2 cellular contexts compared by ENCODE assay signal in the genomic region with DNA sequence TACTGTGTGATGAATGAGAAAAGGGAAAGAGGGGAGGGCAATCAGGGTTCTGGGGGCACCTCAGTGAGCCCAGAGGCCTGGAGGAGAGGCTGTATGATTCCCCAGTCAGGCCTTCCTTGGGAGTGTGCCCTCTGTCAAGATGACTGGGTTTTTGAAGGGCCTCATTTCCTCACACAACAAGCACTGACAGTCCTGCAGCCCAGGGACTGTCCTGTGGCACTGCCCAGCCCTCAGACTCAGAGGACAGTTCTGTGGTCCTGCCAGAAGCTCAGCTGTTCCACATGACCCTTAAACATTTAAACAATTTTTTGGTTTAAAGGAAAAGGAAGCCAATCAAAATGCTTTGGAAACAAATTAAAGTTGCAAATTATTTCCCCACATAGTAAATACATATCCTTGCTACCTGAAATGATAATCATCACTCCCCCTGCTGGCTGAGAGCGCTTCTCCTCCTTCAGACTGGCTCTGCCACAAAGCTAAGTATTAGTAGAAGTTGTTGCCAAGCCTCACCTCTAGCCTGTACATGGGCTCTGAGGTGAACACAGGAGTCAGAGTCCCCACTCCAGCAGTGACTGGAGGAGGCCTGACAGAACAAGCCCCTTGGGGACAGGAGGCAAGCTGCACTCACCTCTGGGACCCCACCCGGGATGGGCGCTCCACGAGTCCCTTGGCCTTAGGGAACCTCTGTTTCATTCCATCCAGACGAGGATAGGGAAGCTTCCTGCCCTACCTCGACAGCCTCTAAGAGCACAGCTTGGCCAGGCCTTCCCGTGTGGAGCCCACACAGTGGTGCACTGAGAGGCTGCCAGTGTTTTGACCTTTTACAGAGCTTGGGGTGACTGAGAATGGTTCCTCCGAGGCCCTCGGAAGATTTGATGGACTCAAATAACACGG.
TF ChIP-seq lines count a peak whose summit lies in the region.

No MANE protein-coding gene starts in this region.

TF ChIP-seq in GM23338, 12 proteins besides CTCF, POLR2A, EP300 and RAD21 (continued from another document):
- TF ChIP-seq, protein P1, sequence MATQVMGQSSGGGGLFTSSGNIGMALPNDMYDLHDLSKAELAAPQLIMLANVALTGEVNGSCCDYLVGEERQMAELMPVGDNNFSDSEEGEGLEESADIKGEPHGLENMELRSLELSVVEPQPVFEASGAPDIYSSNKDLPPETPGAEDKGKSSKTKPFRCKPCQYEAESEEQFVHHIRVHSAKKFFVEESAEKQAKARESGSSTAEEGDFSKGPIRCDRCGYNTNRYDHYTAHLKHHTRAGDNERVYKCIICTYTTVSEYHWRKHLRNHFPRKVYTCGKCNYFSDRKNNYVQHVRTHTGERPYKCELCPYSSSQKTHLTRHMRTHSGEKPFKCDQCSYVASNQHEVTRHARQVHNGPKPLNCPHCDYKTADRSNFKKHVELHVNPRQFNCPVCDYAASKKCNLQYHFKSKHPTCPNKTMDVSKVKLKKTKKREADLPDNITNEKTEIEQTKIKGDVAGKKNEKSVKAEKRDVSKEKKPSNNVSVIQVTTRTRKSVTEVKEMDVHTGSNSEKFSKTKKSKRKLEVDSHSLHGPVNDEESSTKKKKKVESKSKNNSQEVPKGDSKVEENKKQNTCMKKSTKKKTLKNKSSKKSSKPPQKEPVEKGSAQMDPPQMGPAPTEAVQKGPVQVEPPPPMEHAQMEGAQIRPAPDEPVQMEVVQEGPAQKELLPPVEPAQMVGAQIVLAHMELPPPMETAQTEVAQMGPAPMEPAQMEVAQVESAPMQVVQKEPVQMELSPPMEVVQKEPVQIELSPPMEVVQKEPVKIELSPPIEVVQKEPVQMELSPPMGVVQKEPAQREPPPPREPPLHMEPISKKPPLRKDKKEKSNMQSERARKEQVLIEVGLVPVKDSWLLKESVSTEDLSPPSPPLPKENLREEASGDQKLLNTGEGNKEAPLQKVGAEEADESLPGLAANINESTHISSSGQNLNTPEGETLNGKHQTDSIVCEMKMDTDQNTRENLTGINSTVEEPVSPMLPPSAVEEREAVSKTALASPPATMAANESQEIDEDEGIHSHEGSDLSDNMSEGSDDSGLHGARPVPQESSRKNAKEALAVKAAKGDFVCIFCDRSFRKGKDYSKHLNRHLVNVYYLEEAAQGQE (IDR thresholded peaks at IDR 0.05; ENCODE audit: unreplicated experiment), result no peak
- no peak for TF ChIP-seq NANOG (IDR thresholded peaks at IDR 0.05; ENCODE audit: borderline replicate concordance)

TF ChIP-seq in SK-N-SH treated with all-trans-retinoic acid at 6 μM for 48 hours, 23 proteins besides CTCF, POLR2A, EP300 and RAD21 (continued from another document):
- TF ChIP-seq, protein P2, sequence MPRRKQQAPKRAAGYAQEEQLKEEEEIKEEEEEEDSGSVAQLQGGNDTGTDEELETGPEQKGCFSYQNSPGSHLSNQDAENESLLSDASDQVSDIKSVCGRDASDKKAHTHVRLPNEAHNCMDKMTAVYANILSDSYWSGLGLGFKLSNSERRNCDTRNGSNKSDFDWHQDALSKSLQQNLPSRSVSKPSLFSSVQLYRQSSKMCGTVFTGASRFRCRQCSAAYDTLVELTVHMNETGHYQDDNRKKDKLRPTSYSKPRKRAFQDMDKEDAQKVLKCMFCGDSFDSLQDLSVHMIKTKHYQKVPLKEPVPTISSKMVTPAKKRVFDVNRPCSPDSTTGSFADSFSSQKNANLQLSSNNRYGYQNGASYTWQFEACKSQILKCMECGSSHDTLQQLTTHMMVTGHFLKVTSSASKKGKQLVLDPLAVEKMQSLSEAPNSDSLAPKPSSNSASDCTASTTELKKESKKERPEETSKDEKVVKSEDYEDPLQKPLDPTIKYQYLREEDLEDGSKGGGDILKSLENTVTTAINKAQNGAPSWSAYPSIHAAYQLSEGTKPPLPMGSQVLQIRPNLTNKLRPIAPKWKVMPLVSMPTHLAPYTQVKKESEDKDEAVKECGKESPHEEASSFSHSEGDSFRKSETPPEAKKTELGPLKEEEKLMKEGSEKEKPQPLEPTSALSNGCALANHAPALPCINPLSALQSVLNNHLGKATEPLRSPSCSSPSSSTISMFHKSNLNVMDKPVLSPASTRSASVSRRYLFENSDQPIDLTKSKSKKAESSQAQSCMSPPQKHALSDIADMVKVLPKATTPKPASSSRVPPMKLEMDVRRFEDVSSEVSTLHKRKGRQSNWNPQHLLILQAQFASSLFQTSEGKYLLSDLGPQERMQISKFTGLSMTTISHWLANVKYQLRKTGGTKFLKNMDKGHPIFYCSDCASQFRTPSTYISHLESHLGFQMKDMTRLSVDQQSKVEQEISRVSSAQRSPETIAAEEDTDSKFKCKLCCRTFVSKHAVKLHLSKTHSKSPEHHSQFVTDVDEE (CRISPR knock-in tag; IDR thresholded peaks at IDR 0.05), result no peak
- TF ChIP-seq ZNF8 (CRISPR knock-in tag; IDR thresholded peaks at IDR 0.05), result no peak
